8 cellular contexts compared by ENCODE assay signal in the genomic region with DNA sequence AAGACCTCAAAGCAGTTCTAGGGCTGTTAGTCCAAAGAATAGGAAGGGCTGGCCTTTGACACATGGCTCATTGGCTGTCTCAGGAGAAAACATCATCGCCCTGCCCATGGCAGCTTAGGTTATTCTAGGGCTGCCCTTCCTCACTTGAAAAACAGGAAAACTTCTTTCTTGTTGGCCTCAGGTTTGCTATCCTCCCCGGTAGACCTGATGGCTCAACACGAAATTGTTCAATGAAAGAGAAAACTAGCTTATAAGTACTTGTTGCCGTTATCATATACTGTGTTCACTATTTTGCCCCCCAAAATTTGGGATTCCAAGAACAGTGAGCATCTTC. TPM values are rescaled to one million over a fixed set of nuclear protein-coding genes. Genes with fewer than 3 reads are reported as not detected.
DNase-seq lines count a peak whose midpoint lies in the region; ATAC-seq and TF ChIP-seq lines count a peak whose summit lies in the region.

No MANE protein-coding gene starts in this region.

- H3K27me3 ChIP-seq in dorsolateral prefrontal cortex, result no peaks in the 10 kb centered on the region
- no peaks in the 10 kb centered on the region for H3K27me3 ChIP-seq in muscle layer of duodenum (ENCODE audit: low read depth, low read length)

- H3K4me1 ChIP-seq in muscle layer of duodenum (ENCODE audit: control insufficient read depth in 1 of 2, insufficient read depth in 2 of 2, low read length in 2 of 2), result peaks cover 0 to 16% of the 10 kb centered on the region in 2 donors

- H3K27ac ChIP-seq in KOPT-K1 (ENCODE audit: low read depth, low read length, poor library complexity, severe bottlenecking), result peak overlapping the region; percentile 99
- H3K27ac ChIP-seq in dorsolateral prefrontal cortex, result peak overlapping the region; percentile 93 to 100 (median 99)
- H3K27ac ChIP-seq in muscle layer of duodenum (ENCODE audit: low read length), result peak overlapping the region; percentile 99

- no peak for DNase-seq in AG09309 (ENCODE audit: low read depth)
- DNase-seq in dorsolateral prefrontal cortex, result no peak
- DNase-seq in GM10266 (ENCODE audit: extremely low spot score), result no peak
- no peak for DNase-seq in NCI-H226
- DNase-seq in nucleus accumbens (lab: John Stamatoyannopoulos, UW), result no peak

- TF ChIP-seq CTCF in AG09309 (IDR thresholded peaks at IDR 0.05; ENCODE audit: control insufficient read depth, insufficient read depth, low read depth, low read length, missing control alignments) (no peak), dorsolateral prefrontal cortex (IDR thresholded peaks at IDR 0.05 in 54 of 56, conservative IDR thresholded peaks at IDR 0.05 in 2 of 56; ENCODE audit: low read depth in 1 of 56, partially characterized antibody in 56 of 56) (peak in 1 of 56 donors; percentile 1), GM10266 (IDR thresholded peaks at IDR 0.05; ENCODE audit: control insufficient read depth, insufficient read depth, low read depth, missing control alignments) (no peak)

- H3K9me3 ChIP-seq in KOPT-K1 (ENCODE audit: insufficient read depth, low read length, poor library complexity, severe bottlenecking) (no peaks in the 10 kb centered on the region), muscle layer of duodenum (ENCODE audit: control insufficient read depth in 1 of 2, low read length in 2 of 2) (no peaks in the 10 kb centered on the region)

- H3K36me3 ChIP-seq in KOPT-K1 (ENCODE audit: insufficient read depth, low read length), result peaks cover 21% of the 10 kb centered on the region
- H3K36me3 ChIP-seq in muscle layer of duodenum (ENCODE audit: control insufficient read depth in 1 of 2, insufficient read depth in 2 of 2, low read length in 2 of 2), result no peaks in the 10 kb centered on the region

- H3K4me3 ChIP-seq in AG09309 (ENCODE audit: control insufficient read depth, low read depth, low read length), result peak overlapping the region; percentile 56
- peak overlapping the region; percentile 53 to 97 (median 82) for H3K4me3 ChIP-seq in dorsolateral prefrontal cortex
- peak overlapping the region; percentile 80 to 94 for H3K4me3 ChIP-seq in muscle layer of duodenum (ENCODE audit: low read depth in 1 of 2, low read length in 2 of 2)

- no peak for ATAC-seq in HG03108 (IDR thresholded peaks at IDR 0.05; ENCODE audit: unreplicated experiment)

- intact Hi-C loops in dorsolateral prefrontal cortex (cut with DNase I), result loop anchor here (5.0 to 10.0 kb wide), 3 partner anchors 249 to 709 kb away; no protein-coding TSS in a partner anchor

RNA-seq across cellular contexts. Expression of gene SLTM, which starts 0.6 kb away (rescaled TPM):
- total RNA-seq in dorsolateral prefrontal cortex, result 100 to 1,000 TPM in 31 of 120 experiments, 10 to 100 TPM in 89; 60.6 to 122 (median 90.8) TPM

RNA-seq across cellular contexts. Expression of gene RNF111, which starts 53.4 kb away (rescaled TPM):
- total RNA-seq in dorsolateral prefrontal cortex, result 10 to 100 TPM; 46.8 to 85.1 (median 63.3) TPM
